ENCODE assay signal across 39 cellular contexts in genomic region chr12:50338920-50339319, GRCh38. TPM values are rescaled to one million over a fixed set of nuclear protein-coding genes. Genes with fewer than 3 reads are reported as not detected.
"Had no signal": no experiment of that assay in that cellular context is flagged by ENCODE, and none has a peak within 500 bp of the region (broad histone marks: within the 10 kb centered on the region; RNA-seq: fewer than 3 reads in every experiment).

No MANE protein-coding gene starts in this region.

- H3K4me3 Mint-ChIP-seq: activated CD4-positive, alpha-beta memory T cell treated with anti-CD3 and anti-CD28 coated beads, Interleukin-2, amount 10 ng/mL, durations not matched to agents 7 days and 5 days; activated CD4-positive, alpha-beta T cell treated with anti-CD3 and anti-CD28 coated beads for 36 hours; activated CD4-positive, alpha-beta T cell treated with anti-CD3 and anti-CD28 coated beads, Interleukin-2, amount 10 ng/mL, durations not matched to agents 7 days and 5 days; activated CD8-positive, alpha-beta memory T cell treated with anti-CD3 and anti-CD28 coated beads, Interleukin-2, amount 10 ng/mL, durations not matched to agents 7 days and 5 days; activated CD8-positive, alpha-beta T cell treated with anti-CD3 and anti-CD28 coated beads, Interleukin-2, amount 10 ng/mL, durations not matched to agents 7 days and 5 days; activated naive CD4-positive, alpha-beta T cell treated with anti-CD3 and anti-CD28 coated beads, Interleukin-2, amount 10 ng/mL, durations not matched to agents 7 days and 5 days; activated naive CD4-positive, alpha-beta T cell treated with anti-CD3 and anti-CD28 coated beads, Interleukin-2, amount 50 U/mL, for 24 hours; activated naive CD8-positive, alpha-beta T cell; activated naive CD8-positive, alpha-beta T cell treated with anti-CD3 and anti-CD28 coated beads, Interleukin-2, amount 10 ng/mL, durations not matched to agents 7 days and 5 days; activated naive CD8-positive, alpha-beta T cell treated with anti-CD3 and anti-CD28 coated beads, Interleukin-2, amount 50 U/mL, for 24 hours; activated T-cell treated with anti-CD3 and anti-CD28 coated beads, Interleukin-2, amount 50 U/mL, for 24 hours; brain; central memory CD8-positive, alpha-beta T cell; T-helper 1 cell treated with Interleukin-12 subunit alpha and Interleukin-12 subunit beta and Interleukin-4 antibody, amounts not matched to agents 30 μg/mL and 1 μg/mL, for 36 hours; T-helper 2 cell treated with Interferon-gamma antibody and Interleukin-4, amounts not matched to agents 5 μg/mL and 100 μg/mL, for 36 hours had no signal

- H3K9me3 Mint-ChIP-seq: activated CD4-positive, alpha-beta memory T cell treated with anti-CD3 and anti-CD28 coated beads, Interleukin-2, amount 10 ng/mL, durations not matched to agents 7 days and 5 days; activated CD4-positive, alpha-beta T cell treated with anti-CD3 and anti-CD28 coated beads, Interleukin-2, amount 10 ng/mL, durations not matched to agents 7 days and 5 days; activated naive CD4-positive, alpha-beta T cell treated with anti-CD3 and anti-CD28 coated beads, Interleukin-2, amount 10 ng/mL, durations not matched to agents 7 days and 5 days; activated naive CD4-positive, alpha-beta T cell treated with anti-CD3 and anti-CD28 coated beads, Interleukin-2, amount 50 U/mL, for 24 hours; activated naive CD8-positive, alpha-beta T cell treated with anti-CD3 and anti-CD28 coated beads, Interleukin-2, amount 10 ng/mL, durations not matched to agents 7 days and 5 days; activated naive CD8-positive, alpha-beta T cell treated with anti-CD3 and anti-CD28 coated beads, Interleukin-2, amount 50 U/mL, for 24 hours; activated T-cell treated with anti-CD3 and anti-CD28 coated beads, Interleukin-2, amount 50 U/mL, for 24 hours; activated T-helper 2 cell treated with anti-CD3 and anti-CD28 coated beads, Interferon-gamma antibody, Interleukin-2, Interleukin-4, amounts not matched to agents 10 μg/mL and 5 μg/mL and 100 μg/mL, durations not matched to agents 14 hours and 24 hours and 36 hours; brain; central memory CD8-positive, alpha-beta T cell; T-helper 1 cell treated with Interleukin-12 subunit alpha and Interleukin-12 subunit beta and Interleukin-4 antibody, amounts not matched to agents 30 μg/mL and 1 μg/mL, for 36 hours; T-helper 2 cell treated with Interferon-gamma antibody and Interleukin-4, amounts not matched to agents 5 μg/mL and 100 μg/mL, for 36 hours had no signal

- H3K4me1 ChIP-seq: ascending aorta had no signal

- H3K36me3 ChIP-seq: ascending aorta, cardiac muscle cell had no signal

- H3K27ac Mint-ChIP-seq: activated CD4-positive, alpha-beta memory T cell treated with anti-CD3 and anti-CD28 coated beads, Interleukin-2, amount 10 ng/mL, durations not matched to agents 7 days and 5 days; activated CD4-positive, alpha-beta T cell treated with anti-CD3 and anti-CD28 coated beads for 36 hours; activated CD4-positive, alpha-beta T cell treated with anti-CD3 and anti-CD28 coated beads, Interleukin-2, amount 10 ng/mL, durations not matched to agents 7 days and 5 days; activated CD8-positive, alpha-beta memory T cell treated with anti-CD3 and anti-CD28 coated beads, Interleukin-2, amount 10 ng/mL, durations not matched to agents 7 days and 5 days; activated CD8-positive, alpha-beta T cell treated with anti-CD3 and anti-CD28 coated beads, Interleukin-2, amount 10 ng/mL, durations not matched to agents 7 days and 5 days; activated naive CD4-positive, alpha-beta T cell treated with anti-CD3 and anti-CD28 coated beads, Interleukin-2, amount 10 ng/mL, durations not matched to agents 7 days and 5 days; activated naive CD4-positive, alpha-beta T cell treated with anti-CD3 and anti-CD28 coated beads, Interleukin-2, amount 50 U/mL, for 24 hours; activated naive CD8-positive, alpha-beta T cell; activated naive CD8-positive, alpha-beta T cell treated with anti-CD3 and anti-CD28 coated beads, Interleukin-2, amount 10 ng/mL, durations not matched to agents 7 days and 5 days; activated naive CD8-positive, alpha-beta T cell treated with anti-CD3 and anti-CD28 coated beads, Interleukin-2, amount 50 U/mL, for 24 hours; activated T-cell treated with anti-CD3 and anti-CD28 coated beads, Interleukin-2, amount 50 U/mL, for 24 hours; activated T-helper 2 cell treated with anti-CD3 and anti-CD28 coated beads, Interferon-gamma antibody, Interleukin-2, Interleukin-4, amounts not matched to agents 10 μg/mL and 5 μg/mL and 100 μg/mL, durations not matched to agents 14 hours and 24 hours and 36 hours; brain; T-helper 1 cell treated with Interleukin-12 subunit alpha and Interleukin-12 subunit beta and Interleukin-4 antibody, amounts not matched to agents 30 μg/mL and 1 μg/mL, for 36 hours; T-helper 2 cell treated with Interferon-gamma antibody and Interleukin-4, amounts not matched to agents 5 μg/mL and 100 μg/mL, for 36 hours had no signal

- H3K4me1 Mint-ChIP-seq: activated CD4-positive, alpha-beta memory T cell treated with anti-CD3 and anti-CD28 coated beads, Interleukin-2, amount 10 ng/mL, durations not matched to agents 7 days and 5 days; activated CD8-positive, alpha-beta memory T cell treated with anti-CD3 and anti-CD28 coated beads, Interleukin-2, amount 10 ng/mL, durations not matched to agents 7 days and 5 days; activated naive CD4-positive, alpha-beta T cell treated with anti-CD3 and anti-CD28 coated beads, Interleukin-2, amount 10 ng/mL, durations not matched to agents 7 days and 5 days; activated naive CD4-positive, alpha-beta T cell treated with anti-CD3 and anti-CD28 coated beads, Interleukin-2, amount 50 U/mL, for 24 hours; activated naive CD8-positive, alpha-beta T cell treated with anti-CD3 and anti-CD28 coated beads, Interleukin-2, amount 50 U/mL, for 24 hours; brain; central memory CD8-positive, alpha-beta T cell had no signal

- H3K4me3 ChIP-seq: ascending aorta, cardiac muscle cell had no signal

- H3K27ac ChIP-seq: ascending aorta, cardiac muscle cell, VCaP had no signal

- ATAC-seq: activated CD4-positive, alpha-beta T cell treated with anti-CD3 and anti-CD28 coated beads for 36 hours; activated CD4-positive, CD25-positive, alpha-beta regulatory T cell treated with anti-CD3 and anti-CD28 coated beads, Interleukin-2, amount 50 U/mL, for 24 hours; activated CD8-positive, alpha-beta memory T cell treated with anti-CD3 and anti-CD28 coated beads, Interleukin-2, amount 10 ng/mL, durations not matched to agents 7 days and 5 days; activated CD8-positive, alpha-beta T cell treated with anti-CD3 and anti-CD28 coated beads, Interleukin-2, amount 10 ng/mL, durations not matched to agents 7 days and 5 days; activated naive CD8-positive, alpha-beta T cell treated with anti-CD3 and anti-CD28 coated beads, Interleukin-2, amount 50 U/mL, for 24 hours had no signal

- H3K27me3 ChIP-seq: ascending aorta, cardiac muscle cell had no signal

- DNase-seq: activated CD4-positive, alpha-beta memory T cell treated with anti-CD3 and anti-CD28 coated beads, Interleukin-2, amount 10 ng/mL, durations not matched to agents 7 days and 5 days; activated CD4-positive, alpha-beta T cell treated with anti-CD3 and anti-CD28 coated beads for 1 hour; activated CD4-positive, alpha-beta T cell treated with anti-CD3 and anti-CD28 coated beads for 36 hours; activated CD4-positive, alpha-beta T cell treated with anti-CD3 and anti-CD28 coated beads for 48 hours; activated CD4-positive, alpha-beta T cell treated with anti-CD3 and anti-CD28 coated beads, Interleukin-2, amount 10 ng/mL, durations not matched to agents 7 days and 5 days; activated CD4-positive, alpha-beta T cell treated with anti-CD3 and anti-CD28 coated beads, Interleukin-2, amount 50 U/mL, for 48 hours; activated CD4-positive, CD25-positive, alpha-beta regulatory T cell; activated CD8-positive, alpha-beta memory T cell treated with anti-CD3 and anti-CD28 coated beads for 24 hours; activated CD8-positive, alpha-beta memory T cell treated with anti-CD3 and anti-CD28 coated beads, Interleukin-2, amount 10 ng/mL, durations not matched to agents 7 days and 5 days; activated CD8-positive, alpha-beta memory T cell treated with anti-CD3 and anti-CD28 coated beads, Interleukin-2, amount 50 U/mL, for 48 hours; activated CD8-positive, alpha-beta T cell treated with anti-CD3 and anti-CD28 coated beads, Interleukin-2, amount 10 ng/mL, durations not matched to agents 7 days and 5 days; activated effector memory CD4-positive, alpha-beta T cell treated with Interleukin-2 at 50 U/mL for 16 hours; activated gamma-delta T cell; activated naive CD4-positive, alpha-beta T cell treated with anti-CD3 and anti-CD28 coated beads, Interleukin-2, amount 10 ng/mL, durations not matched to agents 7 days and 5 days; activated naive CD4-positive, alpha-beta T cell treated with Interleukin-2 at 50 U/mL for 16 hours; activated naive CD8-positive, alpha-beta T cell treated with anti-CD3 and anti-CD28 coated beads, Interleukin-2, amount 10 ng/mL, durations not matched to agents 7 days and 5 days; activated naive CD8-positive, alpha-beta T cell treated with anti-CD3 and anti-CD28 coated beads, Interleukin-2, amount 50 U/mL, for 24 hours; activated T-cell treated with anti-CD3 and anti-CD28 coated beads, Interleukin-2, amount 50 U/mL, for 24 hours; activated T-cell treated with anti-CD3 and anti-CD28 coated beads, Interleukin-2, amount 50 U/mL, for 48 hours; amygdala; anterior cingulate cortex; caudate nucleus; cerebellar nuclear complex; T-helper 1 cell; T-helper 9 cell had no signal

- H3K36me3 Mint-ChIP-seq: activated CD8-positive, alpha-beta memory T cell treated with anti-CD3 and anti-CD28 coated beads, Interleukin-2, amount 10 ng/mL, durations not matched to agents 7 days and 5 days; activated naive CD4-positive, alpha-beta T cell treated with anti-CD3 and anti-CD28 coated beads, Interleukin-2, amount 10 ng/mL, durations not matched to agents 7 days and 5 days; activated naive CD4-positive, alpha-beta T cell treated with anti-CD3 and anti-CD28 coated beads, Interleukin-2, amount 50 U/mL, for 24 hours; activated naive CD8-positive, alpha-beta T cell; activated naive CD8-positive, alpha-beta T cell treated with anti-CD3 and anti-CD28 coated beads, Interleukin-2, amount 10 ng/mL, durations not matched to agents 7 days and 5 days; brain had no signal

- FAIRE-seq: bronchial epithelial cell, TTC549 had no signal

- H3K9me3 ChIP-seq: ascending aorta had no signal

- H3K27me3 Mint-ChIP-seq: activated CD4-positive, alpha-beta T cell treated with anti-CD3 and anti-CD28 coated beads for 36 hours; activated CD8-positive, alpha-beta memory T cell treated with anti-CD3 and anti-CD28 coated beads, Interleukin-2, amount 10 ng/mL, durations not matched to agents 7 days and 5 days; activated naive CD4-positive, alpha-beta T cell treated with anti-CD3 and anti-CD28 coated beads, Interleukin-2, amount 50 U/mL, for 24 hours; activated naive CD8-positive, alpha-beta T cell; activated naive CD8-positive, alpha-beta T cell treated with anti-CD3 and anti-CD28 coated beads, Interleukin-2, amount 50 U/mL, for 24 hours; activated T-cell treated with anti-CD3 and anti-CD28 coated beads, Interleukin-2, amount 50 U/mL, for 24 hours; central memory CD8-positive, alpha-beta T cell had no signal

RNA-seq across cellular contexts. Expression of gene FAM186A, which starts 57.5 kb away (rescaled TPM):
- total RNA-seq: activated CD4-positive, alpha-beta memory T cell treated with anti-CD3 and anti-CD28 coated beads, Interleukin-2, amount 10 ng/mL, durations not matched to agents 7 days and 5 days; activated CD4-positive, alpha-beta T cell treated with anti-CD3 and anti-CD28 coated beads for 36 hours; activated CD4-positive, alpha-beta T cell treated with anti-CD3 and anti-CD28 coated beads, Interleukin-2, amount 10 ng/mL, durations not matched to agents 7 days and 5 days; activated CD8-positive, alpha-beta memory T cell treated with anti-CD3 and anti-CD28 coated beads, Interleukin-2, amount 10 ng/mL, durations not matched to agents 7 days and 5 days; activated CD8-positive, alpha-beta T cell treated with anti-CD3 and anti-CD28 coated beads, Interleukin-2, amount 10 ng/mL, durations not matched to agents 7 days and 5 days; activated naive CD8-positive, alpha-beta T cell treated with anti-CD3 and anti-CD28 coated beads, Interleukin-2, amount 10 ng/mL, durations not matched to agents 7 days and 5 days; activated T-helper 2 cell treated with anti-CD3 and anti-CD28 coated beads, Interferon-gamma antibody, Interleukin-2, Interleukin-4, amounts not matched to agents 10 μg/mL and 5 μg/mL and 100 μg/mL, durations not matched to agents 14 hours and 24 hours and 36 hours; ascending aorta; bronchial epithelial cell; cardiac muscle cell had no signal
- polyA plus RNA-seq: adipose tissue had no signal
